In genomic region chr22:38180841-38181452, GRCh38 we compare ENCODE assay signal across 8 cellular contexts. TPM values are rescaled to one million over a fixed set of nuclear protein-coding genes. Genes with fewer than 3 reads are reported as not detected.
DNase-seq lines count a peak whose midpoint lies in the region; ATAC-seq and TF ChIP-seq lines count a peak whose summit lies in the region.

No MANE protein-coding gene starts in this region.

- no peaks in the 10 kb centered on the region for H3K36me3 Mint-ChIP-seq in neural progenitor cell

- peak overlapping the region; percentile 72 for H3K9ac ChIP-seq in neural progenitor cell

- H3K27ac ChIP-seq in esophagus muscularis mucosa (replicated peaks in 1 of 4) = peak overlapping the region; percentile 81 to 90 (median 86)
- peak overlapping the region; percentile 46 for H3K27ac ChIP-seq in neural progenitor cell

- no peaks in the 10 kb centered on the region for H3K27me3 ChIP-seq in esophagus muscularis mucosa
- H3K27me3 ChIP-seq in neural progenitor cell = no peaks in the 10 kb centered on the region

- H3K4me3 ChIP-seq in esophagus muscularis mucosa (peak overlapping the region; percentile 57 to 78 (median 65)), neural progenitor cell (peak overlapping the region; percentile 75)

- DNase-seq in Caki2 (ENCODE audit: low read depth) (peak; percentile 49), esophagus muscularis mucosa (ENCODE audit: extremely low spot score) (no peak), neural progenitor cell (ENCODE audit: low spot score) (no peak), NCI-H187 treated with DMSO at 0.1 percent for 48 hours (lab: John Stamatoyannopoulos, UW) (no peak)
- peak; percentile 30 for DNase-seq in activated CD4-positive, alpha-beta T cell treated with anti-CD3 and anti-CD28 coated beads, Interleukin-2, amount 50 U/mL, for 1 hour

- peak overlapping the region; percentile 92 for H3K4me3 Mint-ChIP-seq in neural progenitor cell

- in situ Hi-C loops in Caki2 (cut with HindIII; ENCODE audit: low pct_unique_long_range_greater_than_20kb, low sequenced_read_pairs) = no loop called here

- H3K9me3 ChIP-seq in esophagus muscularis mucosa (no peaks in the 10 kb centered on the region), neural progenitor cell (ENCODE audit: low read depth) (no peaks in the 10 kb centered on the region)

- H3K4me2 ChIP-seq in neural progenitor cell = peak overlapping the region; percentile 91

- H3K4me1 ChIP-seq in esophagus muscularis mucosa (peaks cover 33 to 53% (median 47%) of the 10 kb centered on the region in 4 donors), neural progenitor cell (peaks cover 21% of the 10 kb centered on the region)

- ATAC-seq in HG03045 (IDR thresholded peaks at IDR 0.05; ENCODE audit: unreplicated experiment) (peak; percentile 2), HG03175 (IDR thresholded peaks at IDR 0.05; ENCODE audit: unreplicated experiment) (no peak), HG02884 (IDR thresholded peaks at IDR 0.05; ENCODE audit: unreplicated experiment) (no peak)

- H2AFZ ChIP-seq in neural progenitor cell (replicated peaks) = peak overlapping the region; percentile 4

- peaks cover 10% of the 10 kb centered on the region for H3F3A ChIP-seq in neural progenitor cell (ENCODE audit: low read depth)

- H3K9me3 Mint-ChIP-seq in neural progenitor cell = no peaks in the 10 kb centered on the region

- no peak for TF ChIP-seq EP300 in esophagus muscularis mucosa (IDR thresholded peaks at IDR 0.05)

- TF ChIP-seq CTCF in esophagus muscularis mucosa (IDR thresholded peaks at IDR 0.05) (no peak), neural progenitor cell (IDR thresholded peaks at IDR 0.05) (no peak)

- peaks cover 50% of the 10 kb centered on the region for H3K4me1 Mint-ChIP-seq in neural progenitor cell

- H3K36me3 ChIP-seq in esophagus muscularis mucosa (no peaks in the 10 kb centered on the region), neural progenitor cell (no peaks in the 10 kb centered on the region)

- intact Hi-C loops in esophagus muscularis mucosa (cut with DNase I) = no loop called here

- H3K79me2 ChIP-seq in neural progenitor cell (ENCODE audit: low read depth) = peaks cover 7% of the 10 kb centered on the region

- no peak for TF ChIP-seq POLR2A in esophagus muscularis mucosa (IDR thresholded peaks at IDR 0.05; ENCODE audit: low read depth)

- peak overlapping the region; percentile 94 for H3K27ac Mint-ChIP-seq in neural progenitor cell

- WGBS in esophagus muscularis mucosa = 21% methylated on average over 14 of the region's 14 CpGs

- H3K27me3 Mint-ChIP-seq in neural progenitor cell (ENCODE audit: insufficient read depth, low read depth) = peaks cover 6% of the 10 kb centered on the region

- no peaks in the 10 kb centered on the region for H4K20me1 ChIP-seq in neural progenitor cell (ENCODE audit: low read depth)

RNA-seq across cellular contexts. Expression of gene PLA2G6, which starts 0.7 kb away (rescaled TPM):
- 12.6 and 13.4 TPM in 2 replicates for total RNA-seq in Caki2 (2014; rRNA removed; shearing (Covaris generic); ENCODE audit: low replicate concordance)
- total RNA-seq in esophagus muscularis mucosa (10 to 100 TPM; 13.9 to 18.3 (median 15.6) TPM), neural progenitor cell (ENCODE audit: low replicate concordance) (20.1 and 29.4 TPM in 2 replicates)

RNA-seq across cellular contexts. Expression of gene MAFF, which starts 20.8 kb away (rescaled TPM):
- total RNA-seq in Caki2 (2014; rRNA removed; shearing (Covaris generic); ENCODE audit: low replicate concordance) = 24.5 and 29.3 TPM in 2 replicates
- total RNA-seq in esophagus muscularis mucosa = 100 to 1,000 TPM in 1 of 4 donors, 10 to 100 TPM in 3; 26.2 to 182 (median 54.3) TPM
- total RNA-seq in neural progenitor cell (ENCODE audit: low replicate concordance) = 0.90 and 4.2 TPM in 2 replicates

Comparison
In these comparisons a context has a peak if more than half of its experiments do, and no peak if none do; other contexts are left out.
1. DNase-seq: peak in Caki2 (single experiment) and activated CD4-positive, alpha-beta T cell treated with anti-CD3 and anti-CD28 coated beads, Interleukin-2, amount 50 U/mL, for 1 hour (single experiment); none in esophagus muscularis mucosa (single experiment), neural progenitor cell (single experiment) and NCI-H187 treated with DMSO at 0.1 percent for 48 hours (single experiment).